Comparison of ENCODE assay signal across 14 cellular contexts in genomic region chr22:17875156-17875555, GRCh38.
DNase-seq lines count a peak whose midpoint lies in the region; ATAC-seq and TF ChIP-seq lines count a peak whose summit lies in the region.
"Had no signal": no experiment of that assay in that cellular context is flagged by ENCODE, and none has a peak within 500 bp of the region (broad histone marks: within the 10 kb centered on the region; RNA-seq: fewer than 3 reads in every experiment).

No MANE protein-coding gene starts in this region.

- H3K4me2 ChIP-seq in neuronal stem cell (ENCODE audit: insufficient read depth, low read length, poor library complexity, severe bottlenecking), result no peak overlapping the region

- no peaks in the 10 kb centered on the region for H3K79me1 ChIP-seq in neuronal stem cell (ENCODE audit: low read depth, low read length)

- no peak overlapping the region for H2BK5ac ChIP-seq in neuronal stem cell (ENCODE audit: low read length)

- no peak overlapping the region for H2BK120ac ChIP-seq in neuronal stem cell (ENCODE audit: low read depth, low read length)

- no peak overlapping the region for H2AFZ ChIP-seq in neuronal stem cell (ENCODE audit: low read length)

- no peaks in the 10 kb centered on the region for H3K27me3 ChIP-seq in neuronal stem cell (ENCODE audit: control insufficient read depth in 3 of 3, insufficient read depth in 3 of 3, low read depth in 1 of 3, low read length in 3 of 3)

- no peak overlapping the region for H3K4me3 ChIP-seq in neuronal stem cell (ENCODE audit: low read length in 2 of 2)
- H3K4me3 ChIP-seq: GM12878 had no signal

- peak; percentile 40 for DNase-seq in NCI-H2171 treated with DMSO at 0.1 percent for 48 hours (lab: John Stamatoyannopoulos, UW)
- no peak for DNase-seq in NCI-H2171 (lab: John Stamatoyannopoulos, UW)
- DNase-seq in left ventricle myocardium superior, result no peak
- DNase-seq in Right ventricle myocardium superior, result no peak
- no peak for DNase-seq in RWPE1 (ENCODE audit: low spot score)
- no peak for DNase-seq in omental fat pad (ENCODE audit: low spot score)
- no peak for DNase-seq in neuronal stem cell (ENCODE audit: low spot score)
- DNase-seq: CD4-positive, alpha-beta memory T cell; DMS79; HCEC 1CT; HFFc6 had no signal

- no peak overlapping the region for H3K18ac ChIP-seq in neuronal stem cell (ENCODE audit: low read length)

- H2BK12ac ChIP-seq in neuronal stem cell (ENCODE audit: low read length), result no peak overlapping the region

- TF ChIP-seq CTCF in RWPE1 (conservative IDR thresholded peaks at IDR 0.05; ENCODE audit: low read depth) (no peak), omental fat pad (IDR thresholded peaks at IDR 0.05) (no peak)

- H3K9ac ChIP-seq in neuronal stem cell (ENCODE audit: low read depth, low read length, poor library complexity), result no peak overlapping the region

- intact Hi-C loops in left ventricle myocardium superior (cut with micrococcal nuclease), result no loop called here
- intact Hi-C loops in Right ventricle myocardium superior (cut with DNase I), result no loop called here

- H4K8ac ChIP-seq in neuronal stem cell (ENCODE audit: low read depth, low read length), result no peak overlapping the region

- no peak overlapping the region for H3K4ac ChIP-seq in neuronal stem cell (ENCODE audit: low read length)

- CTCF ChIA-PET in RWPE1 (lab: Yijun Ruan, JAX), result no interaction called here

- POLR2A ChIA-PET in RWPE1 (lab: Yijun Ruan, JAX; ENCODE audit: low non-redundant PET), result no interaction called here

- H3K14ac ChIP-seq in neuronal stem cell (ENCODE audit: low read length), result no peak overlapping the region

- WGBS in neuronal stem cell (ENCODE audit: extremely low coverage in 2 of 2, insufficient read length in 2 of 2, insufficient replicate concordance in 1 of 2), 2 donors, result no CpG with 5 or more reads among the region's 15 CpGs

- peaks cover 20 to 53% of the 10 kb centered on the region in 2 donors for H3K36me3 ChIP-seq in neuronal stem cell (replicated peaks in 1 of 2; ENCODE audit: control insufficient read depth in 2 of 2, insufficient read depth in 2 of 2, low read length in 2 of 2)

- H3K4me1 ChIP-seq in neuronal stem cell (ENCODE audit: control insufficient read depth in 2 of 2, insufficient read depth in 1 of 2, low read depth in 1 of 2, low read length in 2 of 2), result no peaks in the 10 kb centered on the region

- H3K23ac ChIP-seq in neuronal stem cell (ENCODE audit: low read depth, low read length, poor library complexity), result no peak overlapping the region

- H3K9me3 ChIP-seq in neuronal stem cell (replicated peaks in 1 of 2; ENCODE audit: control insufficient read depth in 2 of 2, insufficient read depth in 1 of 2, low read depth in 1 of 2, low read length in 2 of 2), result no peaks in the 10 kb centered on the region

- no peak overlapping the region for H4K91ac ChIP-seq in neuronal stem cell (ENCODE audit: low read depth, low read length, poor library complexity)

- H2AK5ac ChIP-seq in neuronal stem cell (ENCODE audit: low read depth, low read length), result no peak overlapping the region

- ATAC-seq in left ventricle myocardium superior, result peak; percentile 11
- no peak for ATAC-seq in Right ventricle myocardium superior (ENCODE audit: poor library complexity)
- ATAC-seq in omental fat pad (ENCODE audit: low FRiP score), result no peak
- ATAC-seq: GM12878, HepG2 had no signal

- H2BK15ac ChIP-seq in neuronal stem cell (ENCODE audit: low read length), result no peak overlapping the region

- H3K27ac ChIP-seq in RWPE1, result 0 out of 2 replicates have a peak overlapping the region, but pooled peaks have one; percentile 38
- H3K27ac ChIP-seq in neuronal stem cell (replicated peaks; ENCODE audit: low read length), result no peak overlapping the region
- H3K27ac ChIP-seq: C4-2B had no signal
